Comparison of ENCODE assay signal across 13 cellular contexts in the genomic region with DNA sequence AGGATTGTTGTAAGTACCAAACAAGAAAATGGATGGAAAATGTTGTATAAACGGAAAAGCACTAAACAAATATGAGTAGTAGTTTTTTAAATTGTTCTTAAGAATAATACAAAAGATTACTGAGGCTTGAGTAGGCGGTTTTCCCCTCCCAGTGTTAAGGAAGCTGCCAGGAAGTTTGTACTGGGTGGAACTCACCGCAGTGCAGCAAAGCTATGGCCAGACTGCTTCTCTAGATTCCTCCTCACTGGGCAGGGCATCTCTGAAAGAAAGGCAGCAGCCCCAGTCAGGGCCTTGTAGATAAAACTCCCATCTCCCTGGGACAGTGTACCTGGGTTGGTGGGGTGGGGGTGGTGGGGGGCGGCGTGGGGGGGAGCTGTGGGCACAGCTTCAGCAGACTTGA. TPM values are rescaled to one million over a fixed set of nuclear protein-coding genes. Genes with fewer than 3 reads are reported as not detected.
DNase-seq lines count a peak whose midpoint lies in the region; ATAC-seq, FAIRE-seq and TF ChIP-seq lines count a peak whose summit lies in the region.
"Had no signal": no experiment of that assay in that cellular context is flagged by ENCODE, and none has a peak within 500 bp of the region (broad histone marks: within the 10 kb centered on the region; RNA-seq: fewer than 3 reads in every experiment).

No MANE protein-coding gene starts in this region.

- ATAC-seq in natural killer cell treated with Interleukin-12 subunit alpha and Interleukin-12 subunit beta and Interleukin-15 and Interleukin-18, amount 100 ng/mL, for 72 hours: peak in 1 of 2 donors; percentile 40
- ATAC-seq: esophagus mucosa; stimulated activated naive B cell treated with anti-CD40 and anti-IgM and Interleukin-4, amounts not matched to agents 10 μg/mL and 1 μg/mL and 100 μg/mL, for 72 hours had no signal

- no peak for DNase-seq in CD8-positive, alpha-beta memory T cell
- DNase-seq in RPMI7951 (ENCODE audit: low read depth) (peak; percentile 32), endothelial cell of umbilical vein (ENCODE audit: low read depth, low spot score) (no peak), NCI-H146 (lab: John Stamatoyannopoulos, UW) (no peak), esophagus squamous epithelium (lab: John Stamatoyannopoulos, UW) (no peak), H4 (ENCODE audit: low spot score) (no peak), midbrain (lab: John Stamatoyannopoulos, UW) (no peak)
- DNase-seq in natural killer cell treated with Interleukin-12 subunit alpha and Interleukin-12 subunit beta and Interleukin-15 and Interleukin-18, amount 100 ng/mL, for 72 hours (ENCODE audit: low spot score): no peak
- DNase-seq: DMS79; MV-4-11; stimulated activated naive B cell treated with anti-CD40 and anti-IgM and Interleukin-4, amounts not matched to agents 10 μg/mL and 1 μg/mL and 100 μg/mL, for 72 hours had no signal

- no peak overlapping the region for H3K4me3 ChIP-seq in CD8-positive, alpha-beta memory T cell (ENCODE audit: low read length)
- no peak overlapping the region for H3K4me3 ChIP-seq in endothelial cell of umbilical vein (replicated peaks in 1 of 3; ENCODE audit: insufficient read depth in 1 of 3, low read depth in 1 of 3, low read length in 3 of 3)
- H3K4me3 ChIP-seq in esophagus squamous epithelium: no peak overlapping the region

- no peaks in the 10 kb centered on the region for H3K79me2 ChIP-seq in endothelial cell of umbilical vein (ENCODE audit: control insufficient read depth, insufficient read depth, low read length)

- POLR2A ChIA-PET in CD8-positive, alpha-beta memory T cell (lab: Charles Lee): no interaction called here
- POLR2A ChIA-PET in endothelial cell of umbilical vein (lab: Charles Lee): no interaction called here

- H2AFZ ChIP-seq in endothelial cell of umbilical vein (ENCODE audit: low read depth, low read length): no peak overlapping the region

- peaks cover 0 to 1% of the 10 kb centered on the region in 2 donors for H3K27me3 Mint-ChIP-seq in CD8-positive, alpha-beta memory T cell
- H3K27me3 Mint-ChIP-seq in natural killer cell treated with Interleukin-12 subunit alpha and Interleukin-12 subunit beta and Interleukin-15 and Interleukin-18, amount 100 ng/mL, for 72 hours: no peaks in the 10 kb centered on the region

- BruUV-seq in endothelial cell of umbilical vein (replicated peaks; lab: Mats Ljungman, UMichigan): no TSS peak

- H3K4me3 Mint-ChIP-seq in CD8-positive, alpha-beta memory T cell: peak overlapping the region in 5 of 7 donors; percentile 54 to 81 (median 70)
- peak overlapping the region; percentile 36 for H3K4me3 Mint-ChIP-seq in natural killer cell treated with Interleukin-12 subunit alpha and Interleukin-12 subunit beta and Interleukin-15 and Interleukin-18, amount 100 ng/mL, for 72 hours
- H3K4me3 Mint-ChIP-seq: memory B cell; stimulated activated naive B cell treated with anti-CD40 and anti-IgM and Interleukin-4, amounts not matched to agents 10 μg/mL and 1 μg/mL and 100 μg/mL, for 72 hours had no signal

- FAIRE-seq in endothelial cell of umbilical vein (lab: Jason Lieb, UNC): peak; percentile 18

- intact Hi-C loops in endothelial cell of umbilical vein (cut with micrococcal nuclease) (no loop called here), esophagus squamous epithelium (cut with DNase I) (no loop called here)

- CTCF ChIA-PET in CD8-positive, alpha-beta memory T cell (lab: Charles Lee): interaction anchor here (0.9 kb wide), 1 partner anchor 26 kb away, joined by 3 read pairs; no protein-coding TSS in a partner anchor
- CTCF ChIA-PET in endothelial cell of umbilical vein (lab: Charles Lee): interaction anchor here (1.2 kb wide), 1 partner anchor 142 kb away, joined by 4 read pairs; no protein-coding TSS in a partner anchor

- no peaks in the 10 kb centered on the region for H3K9me3 ChIP-seq in CD8-positive, alpha-beta memory T cell (ENCODE audit: low read length)
- H3K9me3 ChIP-seq in endothelial cell of umbilical vein (replicated peaks; ENCODE audit: control insufficient read depth, insufficient read depth, low read length) (no peaks in the 10 kb centered on the region), esophagus squamous epithelium (no peaks in the 10 kb centered on the region)

- H3K4me2 ChIP-seq in endothelial cell of umbilical vein (ENCODE audit: insufficient read depth, low read length): no peak overlapping the region

- TF ChIP-seq CTCF in endothelial cell of umbilical vein (IDR thresholded peaks at IDR 0.05; ENCODE audit: extremely low read depth in 1 of 2, insufficient read depth in 1 of 2, low read depth in 1 of 2, low read length in 2 of 2): no peak
- TF ChIP-seq CTCF in esophagus squamous epithelium (IDR thresholded peaks at IDR 0.05): no peak

- peaks cover 0 to 8% (median 4%) of the 10 kb centered on the region in 5 donors for H3K9me3 Mint-ChIP-seq in CD8-positive, alpha-beta memory T cell
- H3K9me3 Mint-ChIP-seq in natural killer cell treated with Interleukin-12 subunit alpha and Interleukin-12 subunit beta and Interleukin-15 and Interleukin-18, amount 100 ng/mL, for 72 hours: peaks cover 5% of the 10 kb centered on the region
- H3K9me3 Mint-ChIP-seq: memory B cell had no signal

- H3K4me1 ChIP-seq in CD8-positive, alpha-beta memory T cell (ENCODE audit: insufficient read depth, low read length): peaks cover 19% of the 10 kb centered on the region
- H3K4me1 ChIP-seq in endothelial cell of umbilical vein (ENCODE audit: control insufficient read depth, extremely low read depth, insufficient read depth, low read length) (no peaks in the 10 kb centered on the region), esophagus squamous epithelium (peaks cover 0 to 19% (median 14%) of the 10 kb centered on the region in 3 donors)

- H3K9me1 ChIP-seq in endothelial cell of umbilical vein (replicated peaks; ENCODE audit: control insufficient read depth, extremely low read depth, insufficient read depth, low read length): no peaks in the 10 kb centered on the region

- peaks cover 0 to 10% (median 2%) of the 10 kb centered on the region in 3 donors for H3K36me3 Mint-ChIP-seq in CD8-positive, alpha-beta memory T cell
- peaks cover 7% of the 10 kb centered on the region for H3K36me3 Mint-ChIP-seq in natural killer cell treated with Interleukin-12 subunit alpha and Interleukin-12 subunit beta and Interleukin-15 and Interleukin-18, amount 100 ng/mL, for 72 hours
- H3K36me3 Mint-ChIP-seq: memory B cell; stimulated activated naive B cell treated with anti-CD40 and anti-IgM and Interleukin-4, amounts not matched to agents 10 μg/mL and 1 μg/mL and 100 μg/mL, for 72 hours had no signal

- TF ChIP-seq POLR2A in endothelial cell of umbilical vein (IDR thresholded peaks at IDR 0.05; ENCODE audit: low read depth, low read length) (no peak), esophagus squamous epithelium (IDR thresholded peaks at IDR 0.05) (no peak)

- no peak overlapping the region for H3K9ac ChIP-seq in endothelial cell of umbilical vein (replicated peaks; ENCODE audit: extremely low read depth, insufficient read depth, low read length)

- 3 to 13% methylated on average over 3 of the region's 5 CpGs for WGBS in esophagus squamous epithelium, 2 donors

- H3K27me3 ChIP-seq in CD8-positive, alpha-beta memory T cell (ENCODE audit: insufficient read depth, low read length, poor library complexity, severe bottlenecking): no peaks in the 10 kb centered on the region
- H3K27me3 ChIP-seq in endothelial cell of umbilical vein (ENCODE audit: control insufficient read depth in 2 of 2, insufficient read depth in 2 of 2, low read length in 2 of 2): no peaks in the 10 kb centered on the region
- no peaks in the 10 kb centered on the region for H3K27me3 ChIP-seq in esophagus squamous epithelium

- dilution Hi-C loops in endothelial cell of umbilical vein (cut with MboI; ENCODE audit: extremely low pct_ligation_motif_present, low sequenced_read_pairs): no loop called here

- no peaks in the 10 kb centered on the region for H4K20me1 ChIP-seq in endothelial cell of umbilical vein (replicated peaks; ENCODE audit: control insufficient read depth, extremely low read depth, insufficient read depth, low read length)

- H3K4me1 Mint-ChIP-seq in CD8-positive, alpha-beta memory T cell: peaks cover 65 to 79% (median 70%) of the 10 kb centered on the region in 3 donors
- peaks cover 46 to 54% of the 10 kb centered on the region in 2 donors for H3K4me1 Mint-ChIP-seq in natural killer cell treated with Interleukin-12 subunit alpha and Interleukin-12 subunit beta and Interleukin-15 and Interleukin-18, amount 100 ng/mL, for 72 hours (ENCODE audit: low read depth in 2 of 2)
- H3K4me1 Mint-ChIP-seq: memory B cell had no signal

- peak overlapping the region; percentile 51 to 92 (median 83) for H3K27ac Mint-ChIP-seq in CD8-positive, alpha-beta memory T cell
- H3K27ac Mint-ChIP-seq in natural killer cell treated with Interleukin-12 subunit alpha and Interleukin-12 subunit beta and Interleukin-15 and Interleukin-18, amount 100 ng/mL, for 72 hours: peak overlapping the region; percentile 71 to 78
- H3K27ac Mint-ChIP-seq: stimulated activated naive B cell treated with anti-CD40 and anti-IgM and Interleukin-4, amounts not matched to agents 10 μg/mL and 1 μg/mL and 100 μg/mL, for 72 hours had no signal

- no peaks in the 10 kb centered on the region for H3K36me3 ChIP-seq in CD8-positive, alpha-beta memory T cell (ENCODE audit: insufficient read depth, low read length)
- H3K36me3 ChIP-seq in endothelial cell of umbilical vein (ENCODE audit: control insufficient read depth in 2 of 2, extremely low read depth in 1 of 2, insufficient read depth in 2 of 2, low read length in 2 of 2) (no peaks in the 10 kb centered on the region), esophagus squamous epithelium (no peaks in the 10 kb centered on the region)

- no peak overlapping the region for H3K27ac ChIP-seq in CD8-positive, alpha-beta memory T cell (ENCODE audit: low read depth, low read length)
- H3K27ac ChIP-seq in endothelial cell of umbilical vein (ENCODE audit: insufficient read depth, low read depth, low read length) (no peak overlapping the region), esophagus squamous epithelium (peak overlapping the region in 2 of 4 donors; percentile 17 to 59)

RNA-seq across cellular contexts. Expression of a gene that starts 58.7 kb away (rescaled TPM):
- total RNA-seq in CD8-positive, alpha-beta memory T cell: 100 to 1,000 TPM; 316 to 350 TPM
- polyA plus RNA-seq in CD8-positive, alpha-beta memory T cell: 90.6 TPM
- not detected in 2 replicates for total RNA-seq in RPMI7951 (2014; rRNA removed; shearing (Covaris generic))
- total RNA-seq in endothelial cell of umbilical vein: not detected in 2 replicates
- polyA plus RNA-seq in endothelial cell of umbilical vein: not detected in 2 replicates
- polyA plus RNA-seq in endothelial cell of umbilical vein (2011; cell fraction: cytosol; rRNA removed): not detected in 2 replicates
- polyA plus RNA-seq in endothelial cell of umbilical vein (2011; cell fraction: nucleus; rRNA removed): not detected in 2 replicates
- polyA plus RNA-seq in endothelial cell of umbilical vein (2012): not detected in 2 replicates
- polyA minus RNA-seq in endothelial cell of umbilical vein: not detected in 2 replicates
- not detected for polyA minus RNA-seq in endothelial cell of umbilical vein (2011; cell fraction: cytosol; rRNA and poly(A)+ RNA removed)
- polyA minus RNA-seq in endothelial cell of umbilical vein (2011; cell fraction: nucleus; rRNA and poly(A)+ RNA removed): not detected in 2 replicates
- 1 to 10 TPM; 2.7 TPM for total RNA-seq in natural killer cell treated with Interleukin-12 subunit alpha and Interleukin-12 subunit beta and Interleukin-15 and Interleukin-18, amount 100 ng/mL, for 72 hours
- 1 to 10 TPM in 2 of 4 donors, not detected in 2; 1.7 to 3.2 TPM for total RNA-seq in esophagus squamous epithelium
- not detected in 2 replicates for total RNA-seq in H4 (2014; rRNA removed; shearing (Covaris generic))
- total RNA-seq: esophagus mucosa had no signal

Comparison
In these comparisons a context has a peak if more than half of its experiments do, and no peak if none do; other contexts are left out.
1. RNA of a gene that starts 58.7 kb away (total RNA-seq): 316 to 350 TPM in CD8-positive, alpha-beta memory T cell; 2.7 TPM in natural killer cell treated with Interleukin-12 subunit alpha and Interleukin-12 subunit beta and Interleukin-15 and Interleukin-18, amount 100 ng/mL, for 72 hours, 1.7 to 3.2 TPM in esophagus squamous epithelium, not detected in RPMI7951, not detected in endothelial cell of umbilical vein and not detected in H4; every median in the first group is over 10 times any median in the second.